In genomic region chr2:219498280-219499057, GRCh38 we compare ENCODE assay signal across 8 cellular contexts. TPM values are rescaled to one million over a fixed set of nuclear protein-coding genes. Genes with fewer than 3 reads are reported as not detected.
DNase-seq lines count a peak whose midpoint lies in the region; ATAC-seq and TF ChIP-seq lines count a peak whose summit lies in the region.

Gene GMPPA, plus strand, starts transcription at chr2:219498891. Its CDS starts 1,085 bp downstream, at chr2:219499976.

- POLR2A ChIA-PET in RWPE1 (lab: Yijun Ruan, JAX; ENCODE audit: low non-redundant PET): interaction anchor here (0.7 to 1.3 kb wide), 3 partner anchors 9 to 31 kb away, joined by 3 to 7 read pairs (median 4); no protein-coding TSS in a partner anchor

- peak within 1 kb of the TSS; percentile 94 for H3K4me3 ChIP-seq in LNCaP clone FGC (ENCODE audit: low read depth, low read length)

- peaks cover 23% of the 10 kb centered on the region for H3K27me3 Mint-ChIP-seq in activated T-helper 17 cell treated with anti-CD3 and anti-CD28 coated beads, Interleukin-2, amount 50 U/mL, for 72 hours
- H3K27me3 Mint-ChIP-seq in naive B cell: peaks cover 17 to 39% (median 37%) of the 10 kb centered on the region in 3 donors
- peaks cover 45% of the 10 kb centered on the region for H3K27me3 Mint-ChIP-seq in stimulated activated memory B cell treated with anti-CD40 and anti-IgM and Interleukin-4, amounts not matched to agents 10 μg/mL and 1 μg/mL and 100 μg/mL, for 72 hours

- ATAC-seq in activated T-helper 17 cell treated with anti-CD3 and anti-CD28 coated beads, Interleukin-2, amount 50 U/mL, for 72 hours (replicated peaks): peak; percentile 94
- ATAC-seq in naive B cell (ENCODE audit: low read depth in 2 of 2): peak; percentile 93 to 94
- peak; percentile 97 for ATAC-seq in stimulated activated memory B cell treated with anti-CD40 and anti-IgM and Interleukin-4, amounts not matched to agents 10 μg/mL and 1 μg/mL and 100 μg/mL, for 72 hours

- DNase-seq in Daoy (ENCODE audit: low read depth) (peak; percentile 97), GOT3 (lab: John Stamatoyannopoulos, UW) (peak; percentile 88), LNCaP clone FGC (ENCODE audit: low read depth) (peak; percentile 91), RWPE1 (ENCODE audit: low spot score) (peak; percentile 100), fibroblast of gingiva (ENCODE audit: low read depth) (peak; percentile 98), naive B cell (peak; percentile 90)

- peak within 1 kb of the TSS; percentile 92 for H3K4me3 Mint-ChIP-seq in activated T-helper 17 cell treated with anti-CD3 and anti-CD28 coated beads, Interleukin-2, amount 50 U/mL, for 72 hours
- peak within 1 kb of the TSS; percentile 92 to 100 (median 99) for H3K4me3 Mint-ChIP-seq in naive B cell
- peak within 1 kb of the TSS; percentile 97 for H3K4me3 Mint-ChIP-seq in stimulated activated memory B cell treated with anti-CD40 and anti-IgM and Interleukin-4, amounts not matched to agents 10 μg/mL and 1 μg/mL and 100 μg/mL, for 72 hours

- H3K4me1 Mint-ChIP-seq in activated T-helper 17 cell treated with anti-CD3 and anti-CD28 coated beads, Interleukin-2, amount 50 U/mL, for 72 hours: peaks cover 17% of the 10 kb centered on the region
- H3K4me1 Mint-ChIP-seq in naive B cell: peaks cover 35 to 50% (median 40%) of the 10 kb centered on the region in 3 donors
- peaks cover 32% of the 10 kb centered on the region for H3K4me1 Mint-ChIP-seq in stimulated activated memory B cell treated with anti-CD40 and anti-IgM and Interleukin-4, amounts not matched to agents 10 μg/mL and 1 μg/mL and 100 μg/mL, for 72 hours

- TF ChIP-seq CTCF in LNCaP clone FGC (IDR thresholded peaks at IDR 0.05; ENCODE audit: control insufficient read depth, extremely low read depth, insufficient read depth) (no peak), RWPE1 (conservative IDR thresholded peaks at IDR 0.05; ENCODE audit: low read depth) (no peak)

- H3K27ac Mint-ChIP-seq in activated T-helper 17 cell treated with anti-CD3 and anti-CD28 coated beads, Interleukin-2, amount 50 U/mL, for 72 hours: peak within 1 kb of the TSS; percentile 87
- H3K27ac Mint-ChIP-seq in naive B cell: peak within 1 kb of the TSS; percentile 62 to 88 (median 86)
- peak within 1 kb of the TSS; percentile 82 for H3K27ac Mint-ChIP-seq in stimulated activated memory B cell treated with anti-CD40 and anti-IgM and Interleukin-4, amounts not matched to agents 10 μg/mL and 1 μg/mL and 100 μg/mL, for 72 hours

- H3K36me3 Mint-ChIP-seq in activated T-helper 17 cell treated with anti-CD3 and anti-CD28 coated beads, Interleukin-2, amount 50 U/mL, for 72 hours (ENCODE audit: low read depth): peaks cover 36% of the 10 kb centered on the region
- H3K36me3 Mint-ChIP-seq in naive B cell: peaks cover 0 to 11% of the 10 kb centered on the region in 2 donors
- peaks cover 7% of the 10 kb centered on the region for H3K36me3 Mint-ChIP-seq in stimulated activated memory B cell treated with anti-CD40 and anti-IgM and Interleukin-4, amounts not matched to agents 10 μg/mL and 1 μg/mL and 100 μg/mL, for 72 hours

- H3K27ac ChIP-seq in RWPE1: peak within 1 kb of the TSS; percentile 95

- no peaks in the 10 kb centered on the region for H3K9me3 Mint-ChIP-seq in activated T-helper 17 cell treated with anti-CD3 and anti-CD28 coated beads, Interleukin-2, amount 50 U/mL, for 72 hours
- H3K9me3 Mint-ChIP-seq in naive B cell: peaks cover 0 to 2% (median 0%) of the 10 kb centered on the region in 7 donors
- H3K9me3 Mint-ChIP-seq in stimulated activated memory B cell treated with anti-CD40 and anti-IgM and Interleukin-4, amounts not matched to agents 10 μg/mL and 1 μg/mL and 100 μg/mL, for 72 hours: no peaks in the 10 kb centered on the region

- CTCF ChIA-PET in RWPE1 (lab: Yijun Ruan, JAX): interaction anchor here (0.5 to 2.8 kb wide), 3 partner anchors 11 to 89 kb away, joined by 3 to 14 read pairs (median 3); no protein-coding TSS in a partner anchor

RNA-seq across cellular contexts. Expression of gene GMPPA, which starts in this region (rescaled TPM):
- 30.0 and 47.6 TPM in 2 replicates for total RNA-seq in Daoy (2014; rRNA removed; shearing (Covaris generic))
- 10 to 100 TPM; 31.7 to 36.3 TPM for total RNA-seq in activated T-helper 17 cell treated with anti-CD3 and anti-CD28 coated beads, Interleukin-2, amount 50 U/mL, for 72 hours
- polyA plus RNA-seq in naive B cell (ENCODE audit: low read depth in 6 of 6): 10 to 100 TPM; 18.2 to 38.8 (median 22.9) TPM

Comparison
In these comparisons a context has a peak if more than half of its experiments do, and no peak if none do; other contexts are left out.
1. Peak in every context shown above with its lines: DNase-seq, ATAC-seq, H3K4me3 ChIP-seq and H3K27ac ChIP-seq.